In genomic region chr1:182185822-182186756, GRCh38 we compare ENCODE assay signal across 9 cellular contexts.
DNase-seq lines count a peak whose midpoint lies in the region; ATAC-seq and TF ChIP-seq lines count a peak whose summit lies in the region.
"Had no signal": no experiment of that assay in that cellular context is flagged by ENCODE, and none has a peak within 500 bp of the region (broad histone marks: within the 10 kb centered on the region; RNA-seq: fewer than 3 reads in every experiment).

No MANE protein-coding gene starts in this region.

- no peaks in the 10 kb centered on the region for H3K9me3 ChIP-seq in IMR-90 (ENCODE audit: control insufficient read depth, insufficient read depth, low read length)

- no peak overlapping the region for H2BK5ac ChIP-seq in IMR-90 (ENCODE audit: low read depth, low read length, poor library complexity, severe bottlenecking)
- H2BK5ac ChIP-seq in mesendoderm (ENCODE audit: low read length): no peak overlapping the region

- H3K79me1 ChIP-seq in IMR-90 (ENCODE audit: low read depth in 1 of 2, low read length in 2 of 2) (no peaks in the 10 kb centered on the region), mesendoderm (ENCODE audit: low read length) (no peaks in the 10 kb centered on the region)

- H3K4me1 ChIP-seq in IMR-90 (ENCODE audit: control insufficient read depth, insufficient read depth, low read length): no peaks in the 10 kb centered on the region
- H3K4me1 ChIP-seq in mesendoderm (ENCODE audit: control insufficient read depth, low read depth, low read length): no peaks in the 10 kb centered on the region

- H3K4me3 ChIP-seq in BJ (ENCODE audit: low read depth, low read length) (no peak overlapping the region), IMR-90 (ENCODE audit: insufficient read depth, low read depth, low read length) (no peak overlapping the region), astrocyte of the spinal cord (ENCODE audit: low read depth, low read length) (no peak overlapping the region), mesendoderm (ENCODE audit: low read length) (no peak overlapping the region)

- H3K14ac ChIP-seq in IMR-90 (replicated peaks; ENCODE audit: low read depth, low read length): no peak overlapping the region

- H3K56ac ChIP-seq in IMR-90 (ENCODE audit: extremely low read depth, insufficient read depth, low read length): no peak overlapping the region
- no peak overlapping the region for H3K56ac ChIP-seq in mesendoderm (ENCODE audit: low read length)

- no peak overlapping the region for H2BK20ac ChIP-seq in IMR-90 (ENCODE audit: low read depth, low read length)

- DNase-seq in BJ (ENCODE audit: low read depth) (peak; percentile 55), IMR-90 (peak; percentile 47), astrocyte of the spinal cord (ENCODE audit: low read depth, low spot score) (peak; percentile 92), mesendoderm (peak; percentile 47), NCI-H146 treated with DMSO at 0.1 percent for 48 hours (lab: John Stamatoyannopoulos, UW; ENCODE audit: unreplicated experiment) (no peak), GDM1 (lab: John Stamatoyannopoulos, UW) (no peak), NCI-H82 treated with DMSO at 0.1 percent for 48 hours (lab: John Stamatoyannopoulos, UW; ENCODE audit: unreplicated experiment) (no peak)

- H3K18ac ChIP-seq in IMR-90 (ENCODE audit: low read depth, low read length) (no peak overlapping the region), mesendoderm (ENCODE audit: low read length) (no peak overlapping the region)

- no peaks in the 10 kb centered on the region for H3K36me3 ChIP-seq in BJ (ENCODE audit: control insufficient read depth, insufficient read depth, low read length)
- H3K36me3 ChIP-seq in IMR-90 (ENCODE audit: control insufficient read depth, insufficient read depth, low read length): no peaks in the 10 kb centered on the region
- no peaks in the 10 kb centered on the region for H3K36me3 ChIP-seq in mesendoderm (ENCODE audit: control insufficient read depth, insufficient read depth, low read length)

- intact Hi-C loops in IMR-90 (cut with micrococcal nuclease): no loop called here

- H3K27ac ChIP-seq in IMR-90 (ENCODE audit: insufficient read depth, low read length) (no peak overlapping the region), mesendoderm (ENCODE audit: low read depth, low read length) (no peak overlapping the region)
- H3K27ac ChIP-seq: KMS-11 had no signal

- no peak for TF ChIP-seq RAD21 in IMR-90 (IDR thresholded peaks at IDR 0.05; ENCODE audit: low read length)

- no peak for TF ChIP-seq POLR2A in IMR-90 (IDR thresholded peaks at IDR 0.05; ENCODE audit: low read depth, low read length)

- H3K23ac ChIP-seq in IMR-90 (ENCODE audit: low read depth, low read length) (no peak overlapping the region), mesendoderm (ENCODE audit: low read length) (no peak overlapping the region)

- H2AK5ac ChIP-seq in IMR-90 (ENCODE audit: low read depth, low read length): no peak overlapping the region
- no peak overlapping the region for H2AK5ac ChIP-seq in mesendoderm (ENCODE audit: low read length)

- no peak overlapping the region for H2AFZ ChIP-seq in IMR-90 (replicated peaks; ENCODE audit: low read length, poor library complexity)

- peak; percentile 67 for ATAC-seq in IMR-90 (ENCODE audit: low read depth)
- no peak for ATAC-seq in SK-N-SH treated with all-trans-retinoic acid at 6 μM for 48 hours

- H3K79me2 ChIP-seq in mesendoderm (ENCODE audit: control insufficient read depth, insufficient read depth, low read length): no peaks in the 10 kb centered on the region

- H2BK15ac ChIP-seq in IMR-90 (ENCODE audit: low read depth, low read length): no peak overlapping the region
- H2BK15ac ChIP-seq in mesendoderm (replicated peaks; ENCODE audit: low read depth): no peak overlapping the region

- no CpG with 5 or more reads among the region's 2 CpGs for WGBS in IMR-90 (ENCODE audit: extremely low coverage in 2 of 2, insufficient read length in 1 of 2), 2 experiments
- no CpG with 5 or more reads among the region's 2 CpGs for WGBS in mesendoderm (ENCODE audit: extremely low coverage, insufficient coverage, low lambda C conversion rate)

- TF ChIP-seq CTCF in BJ (IDR thresholded peaks at IDR 0.05; ENCODE audit: insufficient read depth, low read depth, low read length): no peak
- no peak for TF ChIP-seq CTCF in IMR-90 (conservative IDR thresholded peaks at IDR 0.05; ENCODE audit: low read depth, low read length)
- TF ChIP-seq CTCF in astrocyte of the spinal cord (IDR thresholded peaks at IDR 0.05; ENCODE audit: low read depth, low read length): no peak

- H3K9ac ChIP-seq in IMR-90 (ENCODE audit: low read depth, low read length) (no peak overlapping the region), mesendoderm (ENCODE audit: low read length) (no peak overlapping the region)
- H3K9ac ChIP-seq: KMS-11 had no signal

- in situ Hi-C loops in IMR-90 (cut with MboI; ENCODE audit: low sequenced_read_pairs) (no loop called here), astrocyte of the spinal cord (cut with HindIII; ENCODE audit: low sequenced_read_pairs) (no loop called here)

- H3K4ac ChIP-seq in IMR-90 (ENCODE audit: low read depth, low read length) (no peak overlapping the region), mesendoderm (ENCODE audit: low read depth, low read length) (no peak overlapping the region)

- H3K4me2 ChIP-seq in IMR-90 (ENCODE audit: low read depth, low read length) (no peak overlapping the region), mesendoderm (ENCODE audit: low read length) (no peak overlapping the region)
- H3K4me2 ChIP-seq: KMS-11 had no signal

- no peaks in the 10 kb centered on the region for H4K20me1 ChIP-seq in IMR-90 (ENCODE audit: insufficient read depth, low read length)

- POLR2A ChIA-PET in BJ (lab: Charles Lee) (no interaction called here), IMR-90 (lab: Charles Lee; ENCODE audit: unreplicated experiment) (no interaction called here)

- no peak overlapping the region for H4K5ac ChIP-seq in IMR-90 (ENCODE audit: low read depth, low read length)
- H4K5ac ChIP-seq in mesendoderm (ENCODE audit: low read length): no peak overlapping the region

- H3K9me1 ChIP-seq in IMR-90 (ENCODE audit: insufficient read depth, low read length): no peaks in the 10 kb centered on the region

- CTCF ChIA-PET in BJ (lab: Yijun Ruan, JAX): no interaction called here
- CTCF ChIA-PET in IMR-90 (lab: Yijun Ruan, JAX): no interaction called here

- H4K8ac ChIP-seq in IMR-90 (ENCODE audit: low read depth in 2 of 2, low read length in 2 of 2): no peak overlapping the region
- no peak overlapping the region for H4K8ac ChIP-seq in mesendoderm (ENCODE audit: low read depth, low read length)

- H2BK120ac ChIP-seq in IMR-90 (ENCODE audit: low read depth, low read length) (no peak overlapping the region), mesendoderm (ENCODE audit: low read depth, low read length) (no peak overlapping the region)

- no TSS peak for BruUV-seq in IMR-90 (replicated peaks; lab: Mats Ljungman, UMichigan)

- no peak overlapping the region for H2AK9ac ChIP-seq in IMR-90 (replicated peaks; ENCODE audit: low read depth, low read length, poor library complexity)

- dilution Hi-C loops in IMR-90 (cut with HindIII; ENCODE audit: low sequenced_read_pairs, unreplicated experiment): no loop called here

- H3K27me3 ChIP-seq in BJ (ENCODE audit: control insufficient read depth, insufficient read depth, low read length) (peaks cover 11% of the 10 kb centered on the region), IMR-90 (ENCODE audit: control insufficient read depth, insufficient read depth, low read length) (no peaks in the 10 kb centered on the region), mesendoderm (ENCODE audit: insufficient read depth, low read length, poor library complexity) (no peaks in the 10 kb centered on the region)

- H4K91ac ChIP-seq in IMR-90 (ENCODE audit: insufficient read depth, low read depth, low read length): no peak overlapping the region

TF ChIP-seq in IMR-90, 13 proteins besides CTCF, POLR2A, EP300 and RAD21 (continues in another document):
- TF ChIP-seq CHD1 (IDR thresholded peaks at IDR 0.05; ENCODE audit: low read depth, low read length) (no peak), MXI1 (IDR thresholded peaks at IDR 0.05; ENCODE audit: borderline replicate concordance, low read depth, low read length) (no peak), MAZ (IDR thresholded peaks at IDR 0.05; ENCODE audit: borderline replicate concordance, low read depth, low read length) (no peak), CEBPB (IDR thresholded peaks at IDR 0.05; ENCODE audit: low read depth, low read length) (no peak), RFX5 (IDR thresholded peaks at IDR 0.05; ENCODE audit: low read depth, low read length) (no peak), NFE2L2 (IDR thresholded peaks at IDR 0.05; ENCODE audit: low read depth, low read length) (no peak), SMC3 (IDR thresholded peaks at IDR 0.05; ENCODE audit: low read depth, low read length) (no peak)
- TF ChIP-seq, protein P1, sequence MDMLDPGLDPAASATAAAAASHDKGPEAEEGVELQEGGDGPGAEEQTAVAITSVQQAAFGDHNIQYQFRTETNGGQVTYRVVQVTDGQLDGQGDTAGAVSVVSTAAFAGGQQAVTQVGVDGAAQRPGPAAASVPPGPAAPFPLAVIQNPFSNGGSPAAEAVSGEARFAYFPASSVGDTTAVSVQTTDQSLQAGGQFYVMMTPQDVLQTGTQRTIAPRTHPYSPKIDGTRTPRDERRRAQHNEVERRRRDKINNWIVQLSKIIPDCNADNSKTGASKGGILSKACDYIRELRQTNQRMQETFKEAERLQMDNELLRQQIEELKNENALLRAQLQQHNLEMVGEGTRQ (IDR thresholded peaks at IDR 0.05; ENCODE audit: low read depth, low read length): no peak

TF ChIP-seq in SK-N-SH treated with all-trans-retinoic acid at 6 μM for 48 hours, 23 proteins besides CTCF, POLR2A, EP300 and RAD21 (continues in another document):
- TF ChIP-seq TSHZ2 (CRISPR knock-in tag; IDR thresholded peaks at IDR 0.05): no peak

Comparison
In these comparisons a context has a peak if more than half of its experiments do, and no peak if none do; other contexts are left out.
1. DNase-seq: peak in BJ (single experiment), IMR-90 (single experiment), astrocyte of the spinal cord (single experiment) and mesendoderm (single experiment); none in NCI-H146 treated with DMSO at 0.1 percent for 48 hours (single experiment), GDM1 (single experiment) and NCI-H82 treated with DMSO at 0.1 percent for 48 hours (single experiment).